7 cellular contexts compared by ENCODE assay signal in genomic region chr7:127330070-127330469, GRCh38.
"Had no signal": no experiment of that assay in that cellular context is flagged by ENCODE, and none has a peak within 500 bp of the region (broad histone marks: within the 10 kb centered on the region; RNA-seq: fewer than 3 reads in every experiment).

No MANE protein-coding gene starts in this region.

- H3K27ac Mint-ChIP-seq: HFFc6, IgD-negative memory B cell had no signal

- H3K4me1 ChIP-seq: HAP-1 had no signal

- H3K27ac ChIP-seq: GM23248 had no signal

- DNase-seq: GM23248, GOT3, H7, HFFc6 had no signal

- H3K36me3 Mint-ChIP-seq: IgD-negative memory B cell had no signal

- H3K9me3 Mint-ChIP-seq: HFFc6 had no signal

- ATAC-seq: HCT116 had no signal

- H3K9me3 ChIP-seq: HAP-1 had no signal

- H3K36me3 ChIP-seq: HAP-1 had no signal

- H3K4me3 ChIP-seq: GM23248, HAP-1 had no signal

- H3K9ac ChIP-seq: GM23248 had no signal
